8 cellular contexts compared by ENCODE assay signal in the genomic region with DNA sequence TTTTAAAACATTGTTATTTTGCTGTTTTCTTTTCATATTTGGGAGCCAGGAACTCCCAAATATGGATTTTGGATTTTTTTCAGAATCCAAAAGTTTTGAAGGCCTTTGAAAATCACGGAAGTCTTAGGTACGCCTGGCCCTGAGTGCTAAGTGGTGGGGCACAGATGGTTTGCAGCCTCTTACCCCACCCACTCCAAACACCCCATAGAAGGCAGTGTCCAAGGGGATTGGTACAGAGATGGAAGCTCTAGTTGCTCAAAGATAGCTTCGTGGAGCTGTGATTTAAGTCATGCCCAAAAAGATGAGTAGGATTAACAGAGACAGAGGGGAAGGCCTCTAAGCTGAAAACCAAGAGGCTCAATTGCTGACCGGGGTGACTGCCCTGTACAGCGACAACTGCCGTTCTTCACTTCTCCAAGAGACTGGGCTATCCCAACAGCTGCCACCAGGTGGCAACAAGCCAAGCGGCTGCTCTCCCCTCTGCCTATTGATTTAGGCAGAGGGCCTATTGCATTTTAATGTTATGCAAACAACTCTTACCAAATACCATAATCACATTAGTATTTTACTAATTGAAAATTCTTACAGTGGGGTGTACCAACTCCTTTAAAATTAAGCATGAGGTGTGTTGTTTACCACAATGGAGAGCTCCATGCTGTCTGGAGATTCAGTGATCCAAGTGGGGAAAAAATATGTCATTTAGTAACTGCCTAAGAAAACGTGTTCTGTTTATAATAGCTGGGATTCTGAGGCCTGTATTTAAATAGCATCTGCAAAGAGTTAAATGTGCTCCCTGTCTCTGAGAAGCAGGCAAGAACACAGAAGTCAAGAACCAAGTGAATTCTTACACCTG.
DNase-seq lines count a peak whose midpoint lies in the region; ATAC-seq and TF ChIP-seq lines count a peak whose summit lies in the region.

No MANE protein-coding gene starts in this region.

- peak; percentile 94 for ATAC-seq in T-helper 17 cell
- ATAC-seq in left cardiac atrium, result peak; percentile 88
- ATAC-seq in HG02588 (IDR thresholded peaks at IDR 0.05; ENCODE audit: unreplicated experiment), result no peak

- no peaks in the 10 kb centered on the region for H3K4me1 ChIP-seq in adrenal gland (replicated peaks in 1 of 2)

- H3K27me3 ChIP-seq in adrenal gland, result no peaks in the 10 kb centered on the region

- H3K27ac Mint-ChIP-seq in T-helper 17 cell, result no peak overlapping the region

- peak; percentile 84 for DNase-seq in activated gamma-delta T cell treated with Interleukin-2 at 50 U/mL for 16 hours
- DNase-seq in activated gamma-delta T cell (lab: John Stamatoyannopoulos, UW), result no peak
- DNase-seq in NCI-H1436 (lab: John Stamatoyannopoulos, UW), result peak; percentile 70
- DNase-seq in T-helper 17 cell, result peak; percentile 62 to 78 (median 63)
- DNase-seq in adrenal gland, result peak; percentile 80 to 93 (median 88)
- peak; percentile 86 for DNase-seq in left cardiac atrium
- peak; percentile 83 for DNase-seq in retina

- no peak for TF ChIP-seq POLR2A in adrenal gland (IDR thresholded peaks at IDR 0.05)

- H3K27me3 Mint-ChIP-seq in T-helper 17 cell, result peaks cover 13% of the 10 kb centered on the region

- WGBS in adrenal gland, 4 donors, result 20 to 26% (median 23%) methylated on average over 8 of the region's 8 CpGs

- no peaks in the 10 kb centered on the region for H3K9me3 ChIP-seq in T-helper 17 cell (ENCODE audit: control insufficient read depth, low read length, poor library complexity, severe bottlenecking)
- no peaks in the 10 kb centered on the region for H3K9me3 ChIP-seq in adrenal gland (replicated peaks in 1 of 3)

- no peak overlapping the region for H3K4me3 ChIP-seq in adrenal gland

- peaks cover 6% of the 10 kb centered on the region for H3K36me3 Mint-ChIP-seq in T-helper 17 cell (ENCODE audit: low read depth)

- TF ChIP-seq CTCF in adrenal gland (IDR thresholded peaks at IDR 0.05), result peak; percentile 62 to 91 (median 82)

- H3K4me1 Mint-ChIP-seq in T-helper 17 cell, result no peaks in the 10 kb centered on the region

- H3K36me3 ChIP-seq in adrenal gland (replicated peaks in 1 of 2), result no peaks in the 10 kb centered on the region

- H3K4me3 Mint-ChIP-seq in T-helper 17 cell, result no peak overlapping the region

- intact Hi-C loops in adrenal gland (cut with DNase I), result loop anchor here (2.0 to 5.0 kb wide), 2 partner anchors 376 to 380 kb away; no protein-coding TSS in a partner anchor
- intact Hi-C loops in left cardiac atrium (cut with DNase I), result loop anchor here (2.0 to 5.0 kb wide), 2 partner anchors 375 to 380 kb away; no protein-coding TSS in a partner anchor

- H3K27ac ChIP-seq in adrenal gland, result no peak overlapping the region
